In genomic region chr1:233480198-233480597, GRCh38 we compare ENCODE assay signal across 25 cellular contexts.
DNase-seq lines count a peak whose midpoint lies in the region; ATAC-seq, FAIRE-seq and TF ChIP-seq lines count a peak whose summit lies in the region.
"Had no signal": no experiment of that assay in that cellular context is flagged by ENCODE, and none has a peak within 500 bp of the region (broad histone marks: within the 10 kb centered on the region; RNA-seq: fewer than 3 reads in every experiment).

No MANE protein-coding gene starts in this region.

- H3K9ac ChIP-seq in K562 (ENCODE audit: insufficient read depth in 1 of 2, low read depth in 2 of 2, low read length in 2 of 2) (no peak overlapping the region), liver (ENCODE audit: low read depth in 1 of 2, low read length in 2 of 2) (no peak overlapping the region)

- H3K9me1 ChIP-seq in K562 (ENCODE audit: control insufficient read depth, insufficient read depth, low read length) = no peaks in the 10 kb centered on the region

- CTCF ChIA-PET in MCF 10A (lab: Yijun Ruan, JAX) = interaction anchor here (0.5 to 8.0 kb wide), 6 partner anchors 15 to 687 kb away, joined by 3 to 50 read pairs (median 3); no protein-coding TSS in a partner anchor
- CTCF ChIA-PET in K562 (lab: Yijun Ruan, JAX; ENCODE audit: low intra/inter-chr PET ratio) = no interaction called here

- in situ Hi-C loops in K562 (cut with MboI) = no loop called here

- H3K36me3 ChIP-seq in breast epithelium (no peaks in the 10 kb centered on the region), K562 (ENCODE audit: control insufficient read depth, insufficient read depth, low read length) (no peaks in the 10 kb centered on the region), liver (ENCODE audit: control insufficient read depth in 4 of 4, insufficient read depth in 3 of 4, low read depth in 1 of 4, low read length in 3 of 4) (no peaks in the 10 kb centered on the region)
- H3K36me3 ChIP-seq: uterus had no signal

- TF ChIP-seq CTCF in MCF 10A (IDR thresholded peaks at IDR 0.05; ENCODE audit: unreplicated experiment) (no peak), breast epithelium (IDR thresholded peaks at IDR 0.05) (no peak), K562 (IDR thresholded peaks at IDR 0.05 in 2 of 3, conservative IDR thresholded peaks at IDR 0.05 in 1 of 3; ENCODE audit: insufficient read depth in 2 of 3, low read depth in 1 of 3, low read length in 3 of 3) (no peak), liver (IDR thresholded peaks at IDR 0.05; ENCODE audit: low read depth, low read length, missing input control) (no peak)

- H3K4me2 ChIP-seq in K562 (ENCODE audit: insufficient read depth, low read length) = no peak overlapping the region

- 10% methylated on average over 7 of the region's 7 CpGs for WGBS in K562 (ENCODE audit: insufficient coverage, low coverage, missing lambda C conversion rate)
- 61% methylated on average over 7 of the region's 7 CpGs for WGBS in liver

- no peaks in the 10 kb centered on the region for H4K20me1 ChIP-seq in K562 (replicated peaks; ENCODE audit: control insufficient read depth, insufficient read depth, low read length)

- H3K9me3 ChIP-seq in breast epithelium = no peaks in the 10 kb centered on the region
- H3K9me3 ChIP-seq in K562 (replicated peaks; ENCODE audit: control insufficient read depth, insufficient read depth, low read depth, low read length) = no peaks in the 10 kb centered on the region
- no peaks in the 10 kb centered on the region for H3K9me3 ChIP-seq in liver (ENCODE audit: control insufficient read depth in 4 of 4, low read length in 3 of 4)
- H3K9me3 ChIP-seq: testis, uterus had no signal

- H3K4me1 ChIP-seq in breast epithelium (no peaks in the 10 kb centered on the region), K562 (replicated peaks in 1 of 2; ENCODE audit: control insufficient read depth in 2 of 2, insufficient read depth in 2 of 2, low read length in 2 of 2) (no peaks in the 10 kb centered on the region), liver (ENCODE audit: control insufficient read depth in 4 of 4, insufficient read depth in 4 of 4, low read length in 3 of 4) (peaks cover 0 to 36% (median 15%) of the 10 kb centered on the region in 4 donors)
- H3K4me1 ChIP-seq: testis, uterus had no signal

- H3K27ac Mint-ChIP-seq in MCF 10A (ENCODE audit: low read depth, unreplicated experiment) = peak overlapping the region; percentile 8
- H3K27ac Mint-ChIP-seq in effector memory CD8-positive, alpha-beta T cell = no peak overlapping the region
- H3K27ac Mint-ChIP-seq: B cell; CD8-positive, alpha-beta memory T cell; endodermal cell; stimulated activated naive CD8-positive, alpha-beta T cell treated with anti-CD3 and anti-CD28 coated beads, Interleukin-15, Interleukin-2, amounts not matched to agents 100 ng/mL and 50 ng/mL, for 24 hours; WTC11 had no signal

- no peak for TF ChIP-seq EP300 in K562 (IDR thresholded peaks at IDR 0.05; ENCODE audit: low read length)

- DNase-seq in MCF 10A (ENCODE audit: unreplicated experiment) (peak; percentile 66), breast epithelium (ENCODE audit: low spot score in 2 of 2) (no peak), GM12892 (ENCODE audit: insufficient read length) (no peak), K562 (ENCODE audit: extremely low read depth in 1 of 4, low spot score in 3 of 4) (no peak)
- no peak for DNase-seq in effector memory CD8-positive, alpha-beta T cell
- DNase-seq: activated CD4-positive, alpha-beta T cell treated with anti-CD3 and anti-CD28 coated beads, Interleukin-2, amount 50 U/mL, for 1 hour; activated naive CD4-positive, alpha-beta T cell treated with Interleukin-2 at 50 U/mL for 16 hours; caudate nucleus; CD8-positive, alpha-beta memory T cell; DMS 273 treated with DMSO at 0.1 percent for 48 hours; endodermal cell; foreskin melanocyte; mesenchymal stem cell; NCI-H2107; NCI-H774; testis; uterus had no signal

- peak; percentile 57 for FAIRE-seq in GM12892 (lab: Jason Lieb, UNC)
- FAIRE-seq in K562 (lab: Jason Lieb, UNC) = no peak

- H3K36me3 Mint-ChIP-seq in MCF 10A (ENCODE audit: insufficient read depth, unreplicated experiment) = no peaks in the 10 kb centered on the region
- no peaks in the 10 kb centered on the region for H3K36me3 Mint-ChIP-seq in effector memory CD8-positive, alpha-beta T cell (ENCODE audit: insufficient read depth)

- H3K4me3 ChIP-seq in breast epithelium (no peak overlapping the region), K562 (no peak overlapping the region), liver (ENCODE audit: low read depth in 1 of 3, low read length in 3 of 3) (no peak overlapping the region)
- H3K4me3 ChIP-seq: SK-N-MC, skin epidermis, testis, uterus had no signal

- BruUV-seq in MCF 10A (replicated peaks; lab: Mats Ljungman, UMichigan) = no TSS peak
- BruUV-seq in K562 (replicated peaks; lab: Mats Ljungman, UMichigan) = no TSS peak

- H3K27me3 ChIP-seq in breast epithelium (no peaks in the 10 kb centered on the region), K562 (ENCODE audit: control insufficient read depth in 2 of 2, insufficient read depth in 2 of 2, low read length in 2 of 2) (no peaks in the 10 kb centered on the region), liver (ENCODE audit: control insufficient read depth in 4 of 4, insufficient read depth in 4 of 4, low read length in 3 of 4) (no peaks in the 10 kb centered on the region)
- H3K27me3 ChIP-seq: testis, uterus had no signal

- H3K79me2 ChIP-seq in K562 (ENCODE audit: control insufficient read depth, insufficient read depth, low read length) = no peaks in the 10 kb centered on the region

- TF ChIP-seq POLR2A in breast epithelium (IDR thresholded peaks at IDR 0.05) (no peak), GM12892 (IDR thresholded peaks at IDR 0.05; ENCODE audit: low read depth, low read length) (no peak), K562 (conservative IDR thresholded peaks at IDR 0.05) (no peak)

- ATAC-seq in K562 = no peak
- no peak for ATAC-seq in HG03039 (IDR thresholded peaks at IDR 0.05; ENCODE audit: unreplicated experiment)
- ATAC-seq in effector memory CD8-positive, alpha-beta T cell (replicated peaks) = no peak
- no peak for ATAC-seq in GM18907 (IDR thresholded peaks at IDR 0.05; ENCODE audit: unreplicated experiment)
- ATAC-seq: WTC11 had no signal

- H2AFZ ChIP-seq in K562 (ENCODE audit: low read depth, low read length) = peak overlapping the region; percentile 70

- no peaks in the 10 kb centered on the region for H3K9me3 Mint-ChIP-seq in MCF 10A (ENCODE audit: unreplicated experiment)
- H3K9me3 Mint-ChIP-seq in effector memory CD8-positive, alpha-beta T cell = peaks cover 0 to 2% of the 10 kb centered on the region in 2 donors
- H3K9me3 Mint-ChIP-seq: CD8-positive, alpha-beta memory T cell; stimulated activated naive CD8-positive, alpha-beta T cell treated with anti-CD3 and anti-CD28 coated beads, Interleukin-15, Interleukin-2, amounts not matched to agents 100 ng/mL and 50 ng/mL, for 24 hours had no signal

- H3K4me3 Mint-ChIP-seq in MCF 10A (ENCODE audit: unreplicated experiment) = no peak overlapping the region
- no peak overlapping the region for H3K4me3 Mint-ChIP-seq in effector memory CD8-positive, alpha-beta T cell
- H3K4me3 Mint-ChIP-seq: B cell; CD8-positive, alpha-beta memory T cell; endodermal cell; stimulated activated naive CD8-positive, alpha-beta T cell treated with anti-CD3 and anti-CD28 coated beads, Interleukin-15, Interleukin-2, amounts not matched to agents 100 ng/mL and 50 ng/mL, for 24 hours; WTC11 had no signal

- H3K27me3 Mint-ChIP-seq in MCF 10A (ENCODE audit: insufficient read depth, unreplicated experiment) = no peaks in the 10 kb centered on the region
- H3K27me3 Mint-ChIP-seq in effector memory CD8-positive, alpha-beta T cell = peaks cover 24 to 62% of the 10 kb centered on the region in 2 donors

- H3K4me1 Mint-ChIP-seq in MCF 10A (ENCODE audit: insufficient read depth, unreplicated experiment) = peaks cover 20% of the 10 kb centered on the region
- no peaks in the 10 kb centered on the region for H3K4me1 Mint-ChIP-seq in effector memory CD8-positive, alpha-beta T cell (ENCODE audit: low read depth in 2 of 2)
- H3K4me1 Mint-ChIP-seq: B cell; CD8-positive, alpha-beta memory T cell had no signal

- intact Hi-C loops in MCF 10A (cut with micrococcal nuclease) = no loop called here
- intact Hi-C loops in breast epithelium (cut with DNase I; ENCODE audit: low total_unique reads) = no loop called here
- intact Hi-C loops in K562 (cut with micrococcal nuclease) = no loop called here

- POLR2A ChIA-PET in MCF 10A (lab: Yijun Ruan, JAX) (interaction anchor here (0.6 to 2.3 kb wide), 7 partner anchors 10 to 94 kb away, joined by 3 to 6 read pairs (median 3); no protein-coding TSS in a partner anchor), K562 (lab: Yijun Ruan, JAX) (no interaction called here)

- H3K27ac ChIP-seq in breast epithelium (no peak overlapping the region), K562 (ENCODE audit: extremely low read depth, low read depth, low read length) (no peak overlapping the region), liver (ENCODE audit: low read depth in 1 of 2, low read length in 2 of 2) (peak overlapping the region; percentile 87 to 91)
- H3K27ac ChIP-seq: SK-N-MC, skin epidermis, testis, uterus had no signal

- TF ChIP-seq RAD21 in K562 (CRISPR knock-in tag; conservative IDR thresholded peaks at IDR 0.05 in 1 of 2, IDR thresholded peaks at IDR 0.05 in 1 of 2) (no peak), liver (IDR thresholded peaks at IDR 0.05) (no peak)

TF ChIP-seq in K562, 482 proteins besides CTCF, POLR2A, EP300 and RAD21 (continues in another document):
- TF ChIP-seq ZC3H8 (IDR thresholded peaks at IDR 0.05) = no peak
- TF ChIP-seq ZNF217 (CRISPR knock-in tag; IDR thresholded peaks at IDR 0.05) = no peak
- no peak for TF ChIP-seq SIN3A (IDR thresholded peaks at IDR 0.05; ENCODE audit: borderline replicate concordance in 2 of 2, control insufficient read depth in 1 of 2, low read depth in 2 of 2, low read length in 2 of 2)

Comparison
In these comparisons a context has a peak if more than half of its experiments do, and no peak if none do; other contexts are left out.
1. H3K27ac ChIP-seq: peak in liver (2 of 2); none in breast epithelium (0 of 2) and K562 (single experiment).